ENCODE assay signal across 11 cellular contexts in genomic region chr17:48871551-48872351, GRCh38. TPM values are rescaled to one million over a fixed set of nuclear protein-coding genes. Genes with fewer than 3 reads are reported as not detected.
DNase-seq lines count a peak whose midpoint lies in the region; ATAC-seq and TF ChIP-seq lines count a peak whose summit lies in the region.
"Had no signal": no experiment of that assay in that cellular context is flagged by ENCODE, and none has a peak within 500 bp of the region (broad histone marks: within the 10 kb centered on the region; RNA-seq: fewer than 3 reads in every experiment).

No MANE protein-coding gene starts in this region.

- POLR2A ChIA-PET in HEK293 (lab: Yijun Ruan, JAX), result no interaction called here

- H3K36me3 ChIP-seq in HEK293 (ENCODE audit: control insufficient read depth in 2 of 2, insufficient read depth in 1 of 2, low read length in 2 of 2) (no peaks in the 10 kb centered on the region), skeletal muscle tissue (ENCODE audit: control insufficient read depth in 3 of 3, insufficient read depth in 3 of 3, low read length in 3 of 3) (no peaks in the 10 kb centered on the region)
- H3K36me3 ChIP-seq: neural progenitor cell had no signal

- no peak for ATAC-seq in activated T-helper 17 cell treated with anti-CD3 and anti-CD28 coated beads, Interleukin-2, amount 50 U/mL, for 72 hours (replicated peaks)
- peak; percentile 78 to 86 for ATAC-seq in right cardiac atrium
- no peak for ATAC-seq in GM21526 (IDR thresholded peaks at IDR 0.05; ENCODE audit: low FRiP score, unreplicated experiment)
- ATAC-seq in stimulated activated naive CD8-positive, alpha-beta T cell treated with anti-CD3 and anti-CD28 coated beads, Interleukin-15, Interleukin-2, amounts not matched to agents 100 U/mL and 50 U/mL, for 24 hours, result no peak

- CTCF ChIA-PET in HEK293 (lab: Yijun Ruan, JAX), result interaction anchor here (0.7 to 14.7 kb wide), 4 partner anchors 12 to 193 kb away, joined by 3 to 336 read pairs (median 10); no protein-coding TSS in a partner anchor

- peaks cover 3% of the 10 kb centered on the region for H3K27me3 Mint-ChIP-seq in activated T-helper 17 cell treated with anti-CD3 and anti-CD28 coated beads, Interleukin-2, amount 50 U/mL, for 72 hours
- H3K27me3 Mint-ChIP-seq: activated B cell treated with CpG ODN at 0.5 μM for 24 hours had no signal

- H3K4me1 ChIP-seq in HEK293 (ENCODE audit: control insufficient read depth, insufficient read depth, low read length) (no peaks in the 10 kb centered on the region), right cardiac atrium (ENCODE audit: control insufficient read depth, insufficient read depth, low read length) (peaks cover 9% of the 10 kb centered on the region), skeletal muscle tissue (ENCODE audit: control insufficient read depth in 3 of 3, insufficient read depth in 3 of 3, low read length in 3 of 3) (peaks cover 9 to 16% (median 13%) of the 10 kb centered on the region in 3 donors)

- H3K4me3 ChIP-seq in HEK293 (ENCODE audit: low read depth, low read length), result no peak overlapping the region
- no peak overlapping the region for H3K4me3 ChIP-seq in right cardiac atrium (ENCODE audit: low read length)
- H3K4me3 ChIP-seq in skeletal muscle tissue (ENCODE audit: low read length in 3 of 3), result no peak overlapping the region
- H3K4me3 ChIP-seq: neural progenitor cell had no signal

- no peak overlapping the region for H3K4me3 Mint-ChIP-seq in activated T-helper 17 cell treated with anti-CD3 and anti-CD28 coated beads, Interleukin-2, amount 50 U/mL, for 72 hours
- H3K4me3 Mint-ChIP-seq: activated B cell treated with CpG ODN at 0.5 μM for 24 hours, neural progenitor cell had no signal

- H3K27ac ChIP-seq in HEK293 (ENCODE audit: extremely low read depth, low read depth, low read length) (no peak overlapping the region), right cardiac atrium (ENCODE audit: low read length) (peak overlapping the region; percentile 82), skeletal muscle tissue (ENCODE audit: low read depth, low read length) (no peak overlapping the region)
- H3K27ac ChIP-seq: neural progenitor cell had no signal

- peak overlapping the region in 2 of 3 donors; percentile 3 to 5 for H3K9ac ChIP-seq in skeletal muscle tissue (ENCODE audit: low read depth in 1 of 3, low read length in 3 of 3)
- H3K9ac ChIP-seq: neural progenitor cell had no signal

- no peak for TF ChIP-seq CTCF in HEK293 (tag by site-specific recombination; IDR thresholded peaks at IDR 0.05)

- H3K4me1 Mint-ChIP-seq in activated T-helper 17 cell treated with anti-CD3 and anti-CD28 coated beads, Interleukin-2, amount 50 U/mL, for 72 hours, result no peaks in the 10 kb centered on the region
- H3K4me1 Mint-ChIP-seq: activated B cell treated with CpG ODN at 0.5 μM for 24 hours had no signal

- H3K9me3 ChIP-seq in HEK293 (ENCODE audit: control insufficient read depth, insufficient read depth, low read depth, low read length) (no peaks in the 10 kb centered on the region), right cardiac atrium (ENCODE audit: control insufficient read depth, low read length) (no peaks in the 10 kb centered on the region), skeletal muscle tissue (ENCODE audit: control insufficient read depth in 3 of 3, low read length in 3 of 3) (no peaks in the 10 kb centered on the region)

- no peaks in the 10 kb centered on the region for H3K27me3 ChIP-seq in right cardiac atrium (ENCODE audit: control insufficient read depth, insufficient read depth)
- H3K27me3 ChIP-seq in skeletal muscle tissue (ENCODE audit: control insufficient read depth in 3 of 3, insufficient read depth in 3 of 3, low read length in 3 of 3), result no peaks in the 10 kb centered on the region
- H3K27me3 ChIP-seq: neural progenitor cell had no signal

- 46% methylated on average over 11 of the region's 11 CpGs for WGBS in right cardiac atrium

- no peaks in the 10 kb centered on the region for H3K36me3 Mint-ChIP-seq in activated T-helper 17 cell treated with anti-CD3 and anti-CD28 coated beads, Interleukin-2, amount 50 U/mL, for 72 hours (ENCODE audit: low read depth)
- H3K36me3 Mint-ChIP-seq: neural progenitor cell had no signal

- DNase-seq in right cardiac atrium (peak; percentile 47 to 74 (median 73)), kidney glomerular epithelial cell (lab: John Stamatoyannopoulos, UW) (no peak), cortex of kidney (lab: John Stamatoyannopoulos, UW) (no peak)
- no peak for DNase-seq in stimulated activated naive CD8-positive, alpha-beta T cell treated with anti-CD3 and anti-CD28 coated beads, Interleukin-15, Interleukin-2, amounts not matched to agents 100 U/mL and 50 U/mL, for 24 hours
- DNase-seq: activated B cell treated with CpG ODN at 0.5 μM for 24 hours, NCI-H2029 had no signal

- intact Hi-C loops in right cardiac atrium (cut with DNase I), result loop anchor here in 1 of 4 donors (10.0 kb wide), 1 partner anchor 197 kb away; no protein-coding TSS in a partner anchor

- peak overlapping the region; percentile 74 for H3K27ac Mint-ChIP-seq in activated T-helper 17 cell treated with anti-CD3 and anti-CD28 coated beads, Interleukin-2, amount 50 U/mL, for 72 hours
- H3K27ac Mint-ChIP-seq: activated B cell treated with CpG ODN at 0.5 μM for 24 hours, neural progenitor cell had no signal

- H3K9me3 Mint-ChIP-seq in activated T-helper 17 cell treated with anti-CD3 and anti-CD28 coated beads, Interleukin-2, amount 50 U/mL, for 72 hours, result no peaks in the 10 kb centered on the region
- H3K9me3 Mint-ChIP-seq: activated B cell treated with CpG ODN at 0.5 μM for 24 hours, neural progenitor cell had no signal

TF ChIP-seq in HEK293, 187 proteins besides CTCF, POLR2A, EP300 and RAD21 (continues in another document):
- TF ChIP-seq ZXDB (tag by site-specific recombination; IDR thresholded peaks at IDR 0.05) (no peak), HOXD13 (CRISPR knock-in tag; IDR thresholded peaks at IDR 0.05; ENCODE audit: borderline replicate concordance) (no peak), TRIM28 (IDR thresholded peaks at IDR 0.05; ENCODE audit: borderline replicate concordance, low read length) (no peak), GFI1B (tag by site-specific recombination; IDR thresholded peaks at IDR 0.05) (peak; percentile 69; the same call in 1 of the 2 replicates), ZNF488 (tag by site-specific recombination; IDR thresholded peaks at IDR 0.05) (no peak), KLF1 (tag by site-specific recombination; IDR thresholded peaks at IDR 0.05) (no peak), ZNF600 (tag by site-specific recombination; IDR thresholded peaks at IDR 0.05) (peak; percentile 90), TCF7L2 (IDR thresholded peaks at IDR 0.05; ENCODE audit: borderline replicate concordance, low read depth, low read length) (no peak), OVOL3 (tag by site-specific recombination; IDR thresholded peaks at IDR 0.05) (no peak), ZIC2 (tag by site-specific recombination; IDR thresholded peaks at IDR 0.05) (0 out of 2 replicates have a peak, but pooled peaks have one; percentile 13), WT1 (tag by site-specific recombination; IDR thresholded peaks at IDR 0.05) (no peak), ZNF747 (tag by site-specific recombination; IDR thresholded peaks at IDR 0.05) (no peak), ZNF211 (tag by site-specific recombination; IDR thresholded peaks at IDR 0.05; ENCODE audit: low read depth) (no peak)
- TF ChIP-seq, protein P1, sequence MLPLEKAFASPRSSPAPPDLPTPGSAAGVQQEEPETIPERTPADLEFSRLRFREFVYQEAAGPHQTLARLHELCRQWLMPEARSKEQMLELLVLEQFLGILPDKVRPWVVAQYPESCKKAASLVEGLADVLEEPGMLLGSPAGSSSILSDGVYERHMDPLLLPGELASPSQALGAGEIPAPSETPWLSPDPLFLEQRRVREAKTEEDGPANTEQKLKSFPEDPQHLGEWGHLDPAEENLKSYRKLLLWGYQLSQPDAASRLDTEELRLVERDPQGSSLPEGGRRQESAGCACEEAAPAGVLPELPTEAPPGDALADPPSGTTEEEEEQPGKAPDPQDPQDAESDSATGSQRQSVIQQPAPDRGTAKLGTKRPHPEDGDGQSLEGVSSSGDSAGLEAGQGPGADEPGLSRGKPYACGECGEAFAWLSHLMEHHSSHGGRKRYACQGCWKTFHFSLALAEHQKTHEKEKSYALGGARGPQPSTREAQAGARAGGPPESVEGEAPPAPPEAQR (tag by site-specific recombination; IDR thresholded peaks at IDR 0.05), result no peak

RNA-seq across cellular contexts. Expression of gene ATP5MC1, which starts 20.8 kb away (rescaled TPM):
- total RNA-seq in activated T-helper 17 cell treated with anti-CD3 and anti-CD28 coated beads, Interleukin-2, amount 50 U/mL, for 72 hours, result 100 to 1,000 TPM in 1 of 2 donors, 10 to 100 TPM in 1; 71.3 to 101 TPM
- 100 to 1,000 TPM; 287 to 474 (median 393) TPM for total RNA-seq in right cardiac atrium
- polyA plus RNA-seq in right cardiac atrium, result 1,497 TPM
- total RNA-seq in skeletal muscle tissue, result 42.8 TPM

RNA-seq across cellular contexts. Expression of gene UBE2Z, which starts 36.5 kb away (rescaled TPM):
- total RNA-seq in activated T-helper 17 cell treated with anti-CD3 and anti-CD28 coated beads, Interleukin-2, amount 50 U/mL, for 72 hours, result 100 to 1,000 TPM in 1 of 2 donors, 10 to 100 TPM in 1; 88.9 to 130 TPM
- total RNA-seq in right cardiac atrium (10 to 100 TPM; 41.7 to 50.9 (median 43.0) TPM), skeletal muscle tissue (29.2 TPM)
- 27.4 TPM for polyA plus RNA-seq in right cardiac atrium

RNA-seq across cellular contexts. Expression of gene CALCOCO2, which starts 40.9 kb away (rescaled TPM):
- 100 to 1,000 TPM; 101 to 130 TPM for total RNA-seq in activated T-helper 17 cell treated with anti-CD3 and anti-CD28 coated beads, Interleukin-2, amount 50 U/mL, for 72 hours
- total RNA-seq in right cardiac atrium, result 100 to 1,000 TPM; 220 to 298 (median 281) TPM
- polyA plus RNA-seq in right cardiac atrium, result 131 TPM
- 29.2 TPM for total RNA-seq in skeletal muscle tissue

RNA-seq across cellular contexts. Expression of gene TTLL6, which starts 54.7 kb away (rescaled TPM):
- total RNA-seq in activated T-helper 17 cell treated with anti-CD3 and anti-CD28 coated beads, Interleukin-2, amount 50 U/mL, for 72 hours, result not detected
- total RNA-seq in right cardiac atrium, result under 1 TPM in 2 of 4 donors, not detected in 2; 0.06 to 0.23 TPM
- 0.27 TPM for polyA plus RNA-seq in right cardiac atrium
- not detected for total RNA-seq in skeletal muscle tissue
- total RNA-seq: activated B cell treated with CpG ODN at 0.5 μM for 24 hours had no signal

Comparison
In these comparisons a context has a peak if more than half of its experiments do, and no peak if none do; other contexts are left out.
1. ATAC-seq: peak in right cardiac atrium (2 of 2); none in activated T-helper 17 cell treated with anti-CD3 and anti-CD28 coated beads, Interleukin-2, amount 50 U/mL, for 72 hours (single experiment), GM21526 (single experiment) and stimulated activated naive CD8-positive, alpha-beta T cell treated with anti-CD3 and anti-CD28 coated beads, Interleukin-15, Interleukin-2, amounts not matched to agents 100 U/mL and 50 U/mL, for 24 hours (single experiment).
2. DNase-seq: peak in right cardiac atrium (3 of 3); none in kidney glomerular epithelial cell (single experiment), cortex of kidney (single experiment) and stimulated activated naive CD8-positive, alpha-beta T cell treated with anti-CD3 and anti-CD28 coated beads, Interleukin-15, Interleukin-2, amounts not matched to agents 100 U/mL and 50 U/mL, for 24 hours (single experiment).